In genomic region chr14:61558271-61558670, GRCh38 we compare ENCODE assay signal across 15 cellular contexts.
DNase-seq lines count a peak whose midpoint lies in the region; ATAC-seq and TF ChIP-seq lines count a peak whose summit lies in the region.
"Had no signal": no experiment of that assay in that cellular context is flagged by ENCODE, and none has a peak within 500 bp of the region (broad histone marks: within the 10 kb centered on the region; RNA-seq: fewer than 3 reads in every experiment).

No MANE protein-coding gene starts in this region.

- no peak overlapping the region for H3K4me3 Mint-ChIP-seq in activated CD4-positive, alpha-beta memory T cell treated with anti-CD3 and anti-CD28 coated beads for 36 hours
- H3K4me3 Mint-ChIP-seq: activated CD4-positive, alpha-beta T cell treated with anti-CD3 and anti-CD28 coated beads, Interleukin-2, amount 10 ng/mL, durations not matched to agents 24 days and 14 days; activated T-cell treated with anti-CD3 and anti-CD28 coated beads, Interleukin-2, amount 50 U/mL, for 72 hours; memory B cell; stimulated activated naive CD8-positive, alpha-beta T cell treated with anti-CD3 and anti-CD28 coated beads, Interleukin-15, Interleukin-2, amounts not matched to agents 100 ng/mL and 50 ng/mL, for 24 hours had no signal

- CTCF ChIA-PET in activated CD4-positive, alpha-beta memory T cell treated with anti-CD3 and anti-CD28 coated beads for 36 hours (lab: Charles Lee), result no interaction called here

- no peak overlapping the region for H3K27ac ChIP-seq in SJCRH30
- H3K27ac ChIP-seq: neutrophil had no signal

- no peaks in the 10 kb centered on the region for H3K36me3 ChIP-seq in SJCRH30
- H3K36me3 ChIP-seq: neutrophil had no signal

- no peaks in the 10 kb centered on the region for H3K9me3 Mint-ChIP-seq in activated CD4-positive, alpha-beta memory T cell treated with anti-CD3 and anti-CD28 coated beads for 36 hours
- H3K9me3 Mint-ChIP-seq: activated CD4-positive, alpha-beta T cell treated with anti-CD3 and anti-CD28 coated beads, Interleukin-2, amount 10 ng/mL, durations not matched to agents 24 days and 14 days; memory B cell; stimulated activated naive CD8-positive, alpha-beta T cell treated with anti-CD3 and anti-CD28 coated beads, Interleukin-15, Interleukin-2, amounts not matched to agents 100 ng/mL and 50 ng/mL, for 24 hours had no signal

- no peak for TF ChIP-seq CTCF in omental fat pad (IDR thresholded peaks at IDR 0.05)
- no peak for TF ChIP-seq CTCF in GM10266 (IDR thresholded peaks at IDR 0.05; ENCODE audit: control insufficient read depth, insufficient read depth, low read depth, missing control alignments)

- no peaks in the 10 kb centered on the region for H3K27me3 Mint-ChIP-seq in activated CD4-positive, alpha-beta memory T cell treated with anti-CD3 and anti-CD28 coated beads for 36 hours
- H3K27me3 Mint-ChIP-seq: activated CD4-positive, alpha-beta T cell treated with anti-CD3 and anti-CD28 coated beads, Interleukin-2, amount 10 ng/mL, durations not matched to agents 24 days and 14 days; memory B cell; stimulated activated naive CD8-positive, alpha-beta T cell treated with anti-CD3 and anti-CD28 coated beads, Interleukin-15, Interleukin-2, amounts not matched to agents 100 ng/mL and 50 ng/mL, for 24 hours had no signal

- no peak overlapping the region for H3K4me3 ChIP-seq in SJCRH30

- H3K36me3 Mint-ChIP-seq in activated CD4-positive, alpha-beta memory T cell treated with anti-CD3 and anti-CD28 coated beads for 36 hours, result no peaks in the 10 kb centered on the region
- H3K36me3 Mint-ChIP-seq: memory B cell had no signal

- no peaks in the 10 kb centered on the region for H3K27me3 ChIP-seq in SJCRH30
- H3K27me3 ChIP-seq: neutrophil had no signal

- intact Hi-C loops in activated CD4-positive, alpha-beta memory T cell treated with anti-CD3 and anti-CD28 coated beads for 36 hours (cut with micrococcal nuclease), result no loop called here

- H3K9me3 ChIP-seq in SJCRH30 (replicated peaks), result no peaks in the 10 kb centered on the region
- H3K9me3 ChIP-seq: neutrophil had no signal

- POLR2A ChIA-PET in activated CD4-positive, alpha-beta memory T cell treated with anti-CD3 and anti-CD28 coated beads for 36 hours (lab: Charles Lee), result interaction anchor here (1.0 to 1.8 kb wide), 2 partner anchors 11 to 14 kb away, joined by 3 to 4 read pairs; no protein-coding TSS in a partner anchor

- no peak overlapping the region for H3K27ac Mint-ChIP-seq in activated CD4-positive, alpha-beta memory T cell treated with anti-CD3 and anti-CD28 coated beads for 36 hours
- H3K27ac Mint-ChIP-seq: activated CD4-positive, alpha-beta T cell treated with anti-CD3 and anti-CD28 coated beads, Interleukin-2, amount 10 ng/mL, durations not matched to agents 24 days and 14 days; activated T-cell treated with anti-CD3 and anti-CD28 coated beads, Interleukin-2, amount 50 U/mL, for 72 hours; memory B cell; stimulated activated naive CD8-positive, alpha-beta T cell treated with anti-CD3 and anti-CD28 coated beads, Interleukin-15, Interleukin-2, amounts not matched to agents 100 ng/mL and 50 ng/mL, for 24 hours had no signal

- peaks cover 54% of the 10 kb centered on the region for H3K4me1 Mint-ChIP-seq in activated CD4-positive, alpha-beta memory T cell treated with anti-CD3 and anti-CD28 coated beads for 36 hours (ENCODE audit: low read depth)

- H3K4me1 ChIP-seq in SJCRH30, result peaks cover 45% of the 10 kb centered on the region

- DNase-seq in Daoy (ENCODE audit: low read depth) (peak; percentile 98), NCI-H146 treated with DMSO at 0.1 percent for 48 hours (lab: John Stamatoyannopoulos, UW; ENCODE audit: unreplicated experiment) (peak; percentile 40), SJCRH30 (peak; percentile 80 to 81), omental fat pad (ENCODE audit: low spot score) (peak; percentile 28), GM10266 (ENCODE audit: extremely low spot score) (no peak)
- DNase-seq in activated CD4-positive, alpha-beta memory T cell treated with anti-CD3 and anti-CD28 coated beads for 36 hours, result no peak
- DNase-seq: activated CD4-positive, alpha-beta T cell treated with anti-CD3 and anti-CD28 coated beads, Interleukin-2, amount 10 ng/mL, durations not matched to agents 24 days and 14 days; activated T-cell treated with anti-CD3 and anti-CD28 coated beads, Interleukin-2, amount 50 U/mL, for 72 hours; NCI-H526 treated with DMSO at 0.1 percent for 48 hours; Right ventricle myocardium superior; small intestine had no signal

- ATAC-seq in omental fat pad (ENCODE audit: low FRiP score) (no peak), HG02885 (IDR thresholded peaks at IDR 0.05; ENCODE audit: poor library complexity, unreplicated experiment) (no peak)
- ATAC-seq: activated T-cell treated with anti-CD3 and anti-CD28 coated beads, Interleukin-2, amount 50 U/mL, for 72 hours had no signal

Comparison
In these comparisons a context has a peak if more than half of its experiments do, and no peak if none do; other contexts are left out.
1. DNase-seq: peak in Daoy (single experiment), NCI-H146 treated with DMSO at 0.1 percent for 48 hours (single experiment), SJCRH30 (2 of 2) and omental fat pad (single experiment); none in activated CD4-positive, alpha-beta memory T cell treated with anti-CD3 and anti-CD28 coated beads for 36 hours (single experiment) and GM10266 (single experiment).